16 cellular contexts compared by ENCODE assay signal in the genomic region with DNA sequence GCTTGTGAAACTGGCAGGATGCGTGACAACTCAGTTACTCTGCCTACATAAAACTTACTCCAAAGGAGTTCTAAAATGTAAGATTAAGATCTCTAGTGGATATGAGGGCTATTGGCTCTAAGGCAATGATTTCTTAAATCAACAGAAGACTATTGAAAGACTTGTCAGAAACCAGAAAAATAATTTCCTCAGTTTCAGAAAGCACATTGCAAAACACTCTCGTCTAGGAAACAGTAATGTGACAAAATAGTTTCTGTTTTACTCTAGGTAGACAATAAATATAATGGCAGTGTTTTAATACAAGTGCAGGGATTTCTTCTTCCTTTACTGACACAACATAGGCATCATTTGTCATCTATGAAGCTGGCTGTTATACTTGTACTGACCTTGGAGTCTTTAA.
"Had no signal": no experiment of that assay in that cellular context is flagged by ENCODE, and none has a peak within 500 bp of the region (broad histone marks: within the 10 kb centered on the region; RNA-seq: fewer than 3 reads in every experiment).

No MANE protein-coding gene starts in this region.

- ATAC-seq: mucosa of descending colon; naive thymus-derived CD8-positive, alpha-beta T cell; right cardiac atrium; stimulated activated effector memory CD8-positive, alpha-beta T cell treated with anti-CD3 and anti-CD28 coated beads, Interleukin-12 subunit alpha, Interleukin-12 subunit beta, amount 100 ng/mL, for 72 hours had no signal

- H3K36me3 ChIP-seq: ascending aorta, esophagus squamous epithelium, thyroid gland, vagina had no signal

- H3K4me3 ChIP-seq: ascending aorta, esophagus squamous epithelium, lung, mucosa of descending colon, thyroid gland, vagina had no signal

- H3K9me3 ChIP-seq: ascending aorta, esophagus squamous epithelium, mucosa of descending colon, thyroid gland, vagina had no signal

- H3K27me3 ChIP-seq: ascending aorta, esophagus squamous epithelium, thyroid gland, vagina had no signal

- H3K4me1 ChIP-seq: ascending aorta, esophagus squamous epithelium, thyroid gland, vagina had no signal

- H3K27ac ChIP-seq: ascending aorta, esophagus squamous epithelium, thyroid gland, vagina had no signal

- DNase-seq: activated B cell treated with CpG ODN at 0.5 μM for 24 hours; activated CD4-positive, alpha-beta T cell treated with anti-CD3 and anti-CD28 coated beads, Interleukin-2, amount 10 ng/mL, durations not matched to agents 24 days and 14 days; activated naive CD4-positive, alpha-beta T cell; esophagus squamous epithelium; foreskin fibroblast; glutamatergic neuron; mucosa of descending colon; naive thymus-derived CD8-positive, alpha-beta T cell; posterior cingulate gyrus; right cardiac atrium; small intestine; thyroid gland had no signal
